8 cellular contexts compared by ENCODE assay signal in the genomic region with DNA sequence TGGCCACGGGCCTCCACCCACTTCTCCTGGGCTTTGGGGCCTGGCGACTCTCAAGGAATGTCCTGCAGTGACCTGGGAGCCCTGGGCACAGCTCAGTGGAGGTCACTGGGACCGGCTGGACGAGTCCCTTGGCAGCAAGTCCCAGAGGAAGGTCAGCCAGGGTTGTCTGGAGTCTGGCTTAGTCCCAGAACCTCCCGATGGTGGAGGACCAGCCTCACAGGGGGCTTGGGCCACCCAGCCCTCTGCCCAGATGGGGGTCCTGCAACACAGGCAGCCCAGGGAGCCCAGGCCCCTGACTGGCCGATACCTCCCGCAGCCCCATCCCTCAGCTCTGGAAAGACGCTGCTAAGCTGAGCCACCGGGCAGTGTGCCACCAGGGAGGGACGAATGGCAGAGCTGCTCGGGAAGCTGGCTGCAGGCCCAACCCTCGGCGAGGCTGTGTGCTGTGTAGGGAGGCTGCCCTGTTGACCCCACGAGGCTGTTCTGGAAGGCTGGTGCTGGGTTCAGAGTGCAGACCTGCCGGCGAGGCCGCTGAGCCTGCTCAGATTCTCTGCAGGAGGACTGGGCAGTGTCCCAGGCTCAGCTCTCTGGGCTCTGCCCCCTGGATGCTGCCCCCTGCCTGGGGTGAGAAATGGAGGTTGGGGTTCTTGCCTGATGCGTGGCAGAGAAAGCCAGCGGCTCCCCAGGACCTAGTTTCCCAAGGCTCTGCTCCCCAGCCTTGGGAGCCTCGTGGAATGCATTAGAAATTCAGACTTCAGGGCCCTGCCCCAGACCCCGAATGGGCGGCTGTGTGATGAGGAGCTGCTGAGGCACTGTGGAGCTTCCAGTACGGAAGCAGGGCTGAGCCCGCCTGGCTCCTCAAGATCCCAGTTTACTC.
DNase-seq lines count a peak whose midpoint lies in the region; ATAC-seq and TF ChIP-seq lines count a peak whose summit lies in the region.

No MANE protein-coding gene starts in this region.

- in situ Hi-C loops in GM13976 (cut with MboI; ENCODE audit: low sequenced_read_pairs, unreplicated experiment), result no loop called here

- TF ChIP-seq CTCF in AG09319 (IDR thresholded peaks at IDR 0.05; ENCODE audit: low read depth, low read length) (no peak), GM13976 (IDR thresholded peaks at IDR 0.05; ENCODE audit: borderline replicate concordance, control extremely low read depth, extremely low read depth, insufficient read depth, missing control alignments) (no peak), GM20000 (IDR thresholded peaks at IDR 0.05; ENCODE audit: extremely low read depth, missing control alignments) (no peak)

- ATAC-seq in esophagus mucosa, result peak; percentile 48

- DNase-seq in AG09319 (ENCODE audit: extremely low read depth, low read depth) (peak; percentile 14), NCI-H1105 (lab: John Stamatoyannopoulos, UW) (peak; percentile 24), medulla oblongata (ENCODE audit: extremely low spot score) (peak; percentile 77), NCI-H2227 (lab: John Stamatoyannopoulos, UW; ENCODE audit: unreplicated experiment) (no peak), GM13976 (ENCODE audit: low spot score) (no peak), GM20000 (ENCODE audit: low spot score) (no peak)
- DNase-seq in activated CD4-positive, CD25-positive, alpha-beta regulatory T cell (lab: John Stamatoyannopoulos, UW), result no peak

Comparison
In these comparisons a context has a peak if more than half of its experiments do, and no peak if none do; other contexts are left out.
1. DNase-seq: peak in AG09319 (single experiment), NCI-H1105 (single experiment) and medulla oblongata (single experiment); none in NCI-H2227 (single experiment), GM13976 (single experiment), activated CD4-positive, CD25-positive, alpha-beta regulatory T cell (0 of 4) and GM20000 (single experiment).